1 cellular context compared by ENCODE assay signal in the genomic region with DNA sequence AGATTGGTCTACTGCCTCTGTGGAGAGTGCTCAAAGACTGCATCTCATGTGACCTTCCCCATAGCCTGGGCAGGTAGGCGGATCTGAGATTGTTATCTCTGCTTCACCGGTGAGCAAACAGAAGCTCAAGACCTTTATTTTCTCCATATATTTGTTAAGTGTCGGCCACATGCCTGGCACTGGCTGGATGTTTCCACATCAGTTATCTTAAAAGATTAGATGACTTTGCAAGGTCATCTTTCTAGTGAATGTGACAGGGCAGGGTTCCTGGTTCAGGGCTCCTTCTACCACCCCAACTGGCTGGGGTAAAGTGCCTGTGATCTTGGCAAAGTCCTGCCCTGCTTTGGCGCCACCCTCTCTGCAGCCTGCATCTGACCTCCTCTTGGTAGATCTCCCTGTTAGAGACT.
TF ChIP-seq lines count a peak whose summit lies in the region.

No MANE protein-coding gene starts in this region.

TF ChIP-seq in HepG2, 621 proteins besides CTCF, POLR2A, EP300 and RAD21 (continued from another document and continues in another):
- TF ChIP-seq SOX6 (IDR thresholded peaks at IDR 0.05) (no peak), SOX6 (CRISPR knock-in tag; IDR thresholded peaks at IDR 0.05) (peak; percentile 68), THYN1 (CRISPR knock-in tag; IDR thresholded peaks at IDR 0.05; ENCODE audit: borderline replicate concordance, low read depth) (no peak), MED1 (CRISPR knock-in tag; IDR thresholded peaks at IDR 0.05) (0 out of 2 replicates have a peak, but pooled peaks have one; percentile 20), ZSCAN21 (CRISPR knock-in tag; IDR thresholded peaks at IDR 0.05; ENCODE audit: borderline replicate concordance) (no peak), MEIS2 (CRISPR knock-in tag; IDR thresholded peaks at IDR 0.05) (no peak), ZSCAN29 (CRISPR knock-in tag; conservative IDR thresholded peaks at IDR 0.05) (no peak), MXI1 (IDR thresholded peaks at IDR 0.05; ENCODE audit: borderline replicate concordance, low read depth, low read length) (no peak), TCF7 (IDR thresholded peaks at IDR 0.05; ENCODE audit: low read depth) (no peak), ISL2 (CRISPR knock-in tag; IDR thresholded peaks at IDR 0.05) (peak; percentile 65; the same call in 1 of the 2 replicates), SUZ12 (IDR thresholded peaks at IDR 0.05; ENCODE audit: low read depth, low read length) (no peak), RFX3 (CRISPR knock-in tag; IDR thresholded peaks at IDR 0.05) (no peak), ZNF556 (CRISPR knock-in tag; IDR thresholded peaks at IDR 0.05; ENCODE audit: borderline replicate concordance) (no peak), MZF1 (CRISPR knock-in tag; IDR thresholded peaks at IDR 0.05; ENCODE audit: borderline replicate concordance) (no peak), ZNF790 (CRISPR knock-in tag; IDR thresholded peaks at IDR 0.05; ENCODE audit: borderline replicate concordance) (no peak), ZNF101 (CRISPR knock-in tag; IDR thresholded peaks at IDR 0.05; ENCODE audit: borderline replicate concordance, low read depth) (no peak), FOSL2 (CRISPR knock-in tag; IDR thresholded peaks at IDR 0.05) (peak; percentile 75), ZNF598 (CRISPR knock-in tag; IDR thresholded peaks at IDR 0.05; ENCODE audit: borderline replicate concordance) (no peak), KAT8 (CRISPR knock-in tag; IDR thresholded peaks at IDR 0.05) (0 out of 2 replicates have a peak, but pooled peaks have one; percentile 34), SMAD9 (CRISPR knock-in tag; IDR thresholded peaks at IDR 0.05) (no peak), THAP11 (CRISPR knock-in tag; IDR thresholded peaks at IDR 0.05) (peak; percentile 25; the same call in 1 of the 2 replicates)
- TF ChIP-seq, protein P1, sequence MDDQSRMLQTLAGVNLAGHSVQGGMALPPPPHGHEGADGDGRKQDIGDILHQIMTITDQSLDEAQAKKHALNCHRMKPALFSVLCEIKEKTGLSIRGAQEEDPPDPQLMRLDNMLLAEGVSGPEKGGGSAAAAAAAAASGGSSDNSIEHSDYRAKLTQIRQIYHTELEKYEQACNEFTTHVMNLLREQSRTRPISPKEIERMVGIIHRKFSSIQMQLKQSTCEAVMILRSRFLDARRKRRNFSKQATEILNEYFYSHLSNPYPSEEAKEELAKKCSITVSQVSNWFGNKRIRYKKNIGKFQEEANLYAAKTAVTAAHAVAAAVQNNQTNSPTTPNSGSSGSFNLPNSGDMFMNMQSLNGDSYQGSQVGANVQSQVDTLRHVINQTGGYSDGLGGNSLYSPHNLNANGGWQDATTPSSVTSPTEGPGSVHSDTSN (CRISPR knock-in tag; IDR thresholded peaks at IDR 0.05; ENCODE audit: borderline replicate concordance), result no peak
- TF ChIP-seq, protein P2, sequence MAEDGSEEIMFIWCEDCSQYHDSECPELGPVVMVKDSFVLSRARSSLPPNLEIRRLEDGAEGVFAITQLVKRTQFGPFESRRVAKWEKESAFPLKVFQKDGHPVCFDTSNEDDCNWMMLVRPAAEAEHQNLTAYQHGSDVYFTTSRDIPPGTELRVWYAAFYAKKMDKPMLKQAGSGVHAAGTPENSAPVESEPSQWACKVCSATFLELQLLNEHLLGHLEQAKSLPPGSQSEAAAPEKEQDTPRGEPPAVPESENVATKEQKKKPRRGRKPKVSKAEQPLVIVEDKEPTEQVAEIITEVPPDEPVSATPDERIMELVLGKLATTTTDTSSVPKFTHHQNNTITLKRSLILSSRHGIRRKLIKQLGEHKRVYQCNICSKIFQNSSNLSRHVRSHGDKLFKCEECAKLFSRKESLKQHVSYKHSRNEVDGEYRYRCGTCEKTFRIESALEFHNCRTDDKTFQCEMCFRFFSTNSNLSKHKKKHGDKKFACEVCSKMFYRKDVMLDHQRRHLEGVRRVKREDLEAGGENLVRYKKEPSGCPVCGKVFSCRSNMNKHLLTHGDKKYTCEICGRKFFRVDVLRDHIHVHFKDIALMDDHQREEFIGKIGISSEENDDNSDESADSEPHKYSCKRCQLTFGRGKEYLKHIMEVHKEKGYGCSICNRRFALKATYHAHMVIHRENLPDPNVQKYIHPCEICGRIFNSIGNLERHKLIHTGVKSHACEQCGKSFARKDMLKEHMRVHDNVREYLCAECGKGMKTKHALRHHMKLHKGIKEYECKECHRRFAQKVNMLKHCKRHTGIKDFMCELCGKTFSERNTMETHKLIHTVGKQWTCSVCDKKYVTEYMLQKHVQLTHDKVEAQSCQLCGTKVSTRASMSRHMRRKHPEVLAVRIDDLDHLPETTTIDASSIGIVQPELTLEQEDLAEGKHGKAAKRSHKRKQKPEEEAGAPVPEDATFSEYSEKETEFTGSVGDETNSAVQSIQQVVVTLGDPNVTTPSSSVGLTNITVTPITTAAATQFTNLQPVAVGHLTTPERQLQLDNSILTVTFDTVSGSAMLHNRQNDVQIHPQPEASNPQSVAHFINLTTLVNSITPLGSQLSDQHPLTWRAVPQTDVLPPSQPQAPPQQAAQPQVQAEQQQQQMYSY (CRISPR knock-in tag; IDR thresholded peaks at IDR 0.05), result no peak
- TF ChIP-seq, protein P3, sequence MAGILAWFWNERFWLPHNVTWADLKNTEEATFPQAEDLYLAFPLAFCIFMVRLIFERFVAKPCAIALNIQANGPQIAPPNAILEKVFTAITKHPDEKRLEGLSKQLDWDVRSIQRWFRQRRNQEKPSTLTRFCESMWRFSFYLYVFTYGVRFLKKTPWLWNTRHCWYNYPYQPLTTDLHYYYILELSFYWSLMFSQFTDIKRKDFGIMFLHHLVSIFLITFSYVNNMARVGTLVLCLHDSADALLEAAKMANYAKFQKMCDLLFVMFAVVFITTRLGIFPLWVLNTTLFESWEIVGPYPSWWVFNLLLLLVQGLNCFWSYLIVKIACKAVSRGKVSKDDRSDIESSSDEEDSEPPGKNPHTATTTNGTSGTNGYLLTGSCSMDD (CRISPR knock-in tag; IDR thresholded peaks at IDR 0.05), result no peak
- TF ChIP-seq, protein P4, sequence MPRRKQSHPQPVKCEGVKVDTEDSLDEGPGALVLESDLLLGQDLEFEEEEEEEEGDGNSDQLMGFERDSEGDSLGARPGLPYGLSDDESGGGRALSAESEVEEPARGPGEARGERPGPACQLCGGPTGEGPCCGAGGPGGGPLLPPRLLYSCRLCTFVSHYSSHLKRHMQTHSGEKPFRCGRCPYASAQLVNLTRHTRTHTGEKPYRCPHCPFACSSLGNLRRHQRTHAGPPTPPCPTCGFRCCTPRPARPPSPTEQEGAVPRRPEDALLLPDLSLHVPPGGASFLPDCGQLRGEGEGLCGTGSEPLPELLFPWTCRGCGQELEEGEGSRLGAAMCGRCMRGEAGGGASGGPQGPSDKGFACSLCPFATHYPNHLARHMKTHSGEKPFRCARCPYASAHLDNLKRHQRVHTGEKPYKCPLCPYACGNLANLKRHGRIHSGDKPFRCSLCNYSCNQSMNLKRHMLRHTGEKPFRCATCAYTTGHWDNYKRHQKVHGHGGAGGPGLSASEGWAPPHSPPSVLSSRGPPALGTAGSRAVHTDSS (CRISPR knock-in tag; conservative IDR thresholded peaks at IDR 0.05), result no peak
- TF ChIP-seq, protein P5, sequence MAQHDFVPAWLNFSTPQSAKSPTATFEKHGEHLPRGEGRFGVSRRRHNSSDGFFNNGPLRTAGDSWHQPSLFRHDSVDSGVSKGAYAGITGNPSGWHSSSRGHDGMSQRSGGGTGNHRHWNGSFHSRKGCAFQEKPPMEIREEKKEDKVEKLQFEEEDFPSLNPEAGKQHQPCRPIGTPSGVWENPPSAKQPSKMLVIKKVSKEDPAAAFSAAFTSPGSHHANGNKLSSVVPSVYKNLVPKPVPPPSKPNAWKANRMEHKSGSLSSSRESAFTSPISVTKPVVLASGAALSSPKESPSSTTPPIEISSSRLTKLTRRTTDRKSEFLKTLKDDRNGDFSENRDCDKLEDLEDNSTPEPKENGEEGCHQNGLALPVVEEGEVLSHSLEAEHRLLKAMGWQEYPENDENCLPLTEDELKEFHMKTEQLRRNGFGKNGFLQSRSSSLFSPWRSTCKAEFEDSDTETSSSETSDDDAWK (CRISPR knock-in tag; IDR thresholded peaks at IDR 0.05), result no peak
- TF ChIP-seq, protein P6, sequence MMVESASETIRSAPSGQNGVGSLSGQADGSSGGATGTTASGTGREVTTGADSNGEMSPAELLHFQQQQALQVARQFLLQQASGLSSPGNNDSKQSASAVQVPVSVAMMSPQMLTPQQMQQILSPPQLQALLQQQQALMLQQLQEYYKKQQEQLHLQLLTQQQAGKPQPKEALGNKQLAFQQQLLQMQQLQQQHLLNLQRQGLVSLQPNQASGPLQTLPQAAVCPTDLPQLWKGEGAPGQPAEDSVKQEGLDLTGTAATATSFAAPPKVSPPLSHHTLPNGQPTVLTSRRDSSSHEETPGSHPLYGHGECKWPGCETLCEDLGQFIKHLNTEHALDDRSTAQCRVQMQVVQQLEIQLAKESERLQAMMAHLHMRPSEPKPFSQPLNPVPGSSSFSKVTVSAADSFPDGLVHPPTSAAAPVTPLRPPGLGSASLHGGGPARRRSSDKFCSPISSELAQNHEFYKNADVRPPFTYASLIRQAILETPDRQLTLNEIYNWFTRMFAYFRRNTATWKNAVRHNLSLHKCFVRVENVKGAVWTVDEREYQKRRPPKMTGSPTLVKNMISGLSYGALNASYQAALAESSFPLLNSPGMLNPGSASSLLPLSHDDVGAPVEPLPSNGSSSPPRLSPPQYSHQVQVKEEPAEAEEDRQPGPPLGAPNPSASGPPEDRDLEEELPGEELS (CRISPR knock-in tag; IDR thresholded peaks at IDR 0.05), result peak; percentile 53; the same call in 1 of the 2 replicates
- TF ChIP-seq, protein P7, sequence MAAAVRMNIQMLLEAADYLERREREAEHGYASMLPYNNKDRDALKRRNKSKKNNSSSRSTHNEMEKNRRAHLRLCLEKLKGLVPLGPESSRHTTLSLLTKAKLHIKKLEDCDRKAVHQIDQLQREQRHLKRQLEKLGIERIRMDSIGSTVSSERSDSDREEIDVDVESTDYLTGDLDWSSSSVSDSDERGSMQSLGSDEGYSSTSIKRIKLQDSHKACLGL (CRISPR knock-in tag; IDR thresholded peaks at IDR 0.05), result no peak
- TF ChIP-seq, protein P8, sequence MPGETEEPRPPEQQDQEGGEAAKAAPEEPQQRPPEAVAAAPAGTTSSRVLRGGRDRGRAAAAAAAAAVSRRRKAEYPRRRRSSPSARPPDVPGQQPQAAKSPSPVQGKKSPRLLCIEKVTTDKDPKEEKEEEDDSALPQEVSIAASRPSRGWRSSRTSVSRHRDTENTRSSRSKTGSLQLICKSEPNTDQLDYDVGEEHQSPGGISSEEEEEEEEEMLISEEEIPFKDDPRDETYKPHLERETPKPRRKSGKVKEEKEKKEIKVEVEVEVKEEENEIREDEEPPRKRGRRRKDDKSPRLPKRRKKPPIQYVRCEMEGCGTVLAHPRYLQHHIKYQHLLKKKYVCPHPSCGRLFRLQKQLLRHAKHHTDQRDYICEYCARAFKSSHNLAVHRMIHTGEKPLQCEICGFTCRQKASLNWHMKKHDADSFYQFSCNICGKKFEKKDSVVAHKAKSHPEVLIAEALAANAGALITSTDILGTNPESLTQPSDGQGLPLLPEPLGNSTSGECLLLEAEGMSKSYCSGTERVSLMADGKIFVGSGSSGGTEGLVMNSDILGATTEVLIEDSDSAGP (CRISPR knock-in tag; IDR thresholded peaks at IDR 0.05; ENCODE audit: borderline replicate concordance), result no peak
- TF ChIP-seq, protein P9, sequence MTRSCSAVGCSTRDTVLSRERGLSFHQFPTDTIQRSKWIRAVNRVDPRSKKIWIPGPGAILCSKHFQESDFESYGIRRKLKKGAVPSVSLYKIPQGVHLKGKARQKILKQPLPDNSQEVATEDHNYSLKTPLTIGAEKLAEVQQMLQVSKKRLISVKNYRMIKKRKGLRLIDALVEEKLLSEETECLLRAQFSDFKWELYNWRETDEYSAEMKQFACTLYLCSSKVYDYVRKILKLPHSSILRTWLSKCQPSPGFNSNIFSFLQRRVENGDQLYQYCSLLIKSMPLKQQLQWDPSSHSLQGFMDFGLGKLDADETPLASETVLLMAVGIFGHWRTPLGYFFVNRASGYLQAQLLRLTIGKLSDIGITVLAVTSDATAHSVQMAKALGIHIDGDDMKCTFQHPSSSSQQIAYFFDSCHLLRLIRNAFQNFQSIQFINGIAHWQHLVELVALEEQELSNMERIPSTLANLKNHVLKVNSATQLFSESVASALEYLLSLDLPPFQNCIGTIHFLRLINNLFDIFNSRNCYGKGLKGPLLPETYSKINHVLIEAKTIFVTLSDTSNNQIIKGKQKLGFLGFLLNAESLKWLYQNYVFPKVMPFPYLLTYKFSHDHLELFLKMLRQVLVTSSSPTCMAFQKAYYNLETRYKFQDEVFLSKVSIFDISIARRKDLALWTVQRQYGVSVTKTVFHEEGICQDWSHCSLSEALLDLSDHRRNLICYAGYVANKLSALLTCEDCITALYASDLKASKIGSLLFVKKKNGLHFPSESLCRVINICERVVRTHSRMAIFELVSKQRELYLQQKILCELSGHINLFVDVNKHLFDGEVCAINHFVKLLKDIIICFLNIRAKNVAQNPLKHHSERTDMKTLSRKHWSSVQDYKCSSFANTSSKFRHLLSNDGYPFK (CRISPR knock-in tag; IDR thresholded peaks at IDR 0.05; ENCODE audit: borderline replicate concordance), result no peak
